ENCODE assay signal across 12 cellular contexts in the genomic region with DNA sequence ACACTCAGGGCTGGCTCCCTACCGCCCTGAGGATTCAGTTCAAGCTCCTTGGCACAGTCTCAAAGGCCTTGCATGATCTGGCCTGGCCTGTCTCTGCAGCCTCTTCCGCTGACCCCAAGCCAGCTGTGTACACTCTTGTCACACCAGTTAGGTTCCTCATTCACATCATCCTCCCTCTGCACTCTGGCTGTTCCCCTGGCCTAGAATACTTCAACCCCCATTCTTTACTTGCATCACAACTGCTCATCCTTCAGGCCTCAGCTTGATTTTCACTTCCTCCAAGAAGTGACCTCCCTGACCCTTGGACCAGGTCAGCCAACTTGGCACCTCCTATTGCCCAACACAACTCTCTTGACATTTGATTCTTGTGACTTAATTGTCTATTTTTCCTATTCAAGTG. TPM values are rescaled to one million over a fixed set of nuclear protein-coding genes. Genes with fewer than 3 reads are reported as not detected.
DNase-seq lines count a peak whose midpoint lies in the region; ATAC-seq and TF ChIP-seq lines count a peak whose summit lies in the region.
"Had no signal": no experiment of that assay in that cellular context is flagged by ENCODE, and none has a peak within 500 bp of the region (broad histone marks: within the 10 kb centered on the region; RNA-seq: fewer than 3 reads in every experiment).

No MANE protein-coding gene starts in this region.

- H3K27ac Mint-ChIP-seq in MCF 10A (ENCODE audit: low read depth, unreplicated experiment), result no peak overlapping the region

- H3K4me3 ChIP-seq in breast epithelium (no peak overlapping the region), upper lobe of right lung (no peak overlapping the region)
- H3K4me3 ChIP-seq: colonic mucosa had no signal

- no peak for TF ChIP-seq POLR2A in breast epithelium (IDR thresholded peaks at IDR 0.05)

- CTCF ChIA-PET in MCF 10A (lab: Yijun Ruan, JAX), result interaction anchor here (1.0 to 2.4 kb wide), 5 partner anchors 16 to 81 kb away, joined by 3 to 10 read pairs (median 3); partner anchors contain the start of genes HBEGF and PFDN1

- H3K27me3 ChIP-seq in breast epithelium (no peaks in the 10 kb centered on the region), upper lobe of right lung (no peaks in the 10 kb centered on the region)
- H3K27me3 ChIP-seq: colonic mucosa had no signal

- intact Hi-C loops in breast epithelium (cut with DNase I; ENCODE audit: low total_unique reads), result no loop called here
- intact Hi-C loops in MCF 10A (cut with micrococcal nuclease), result no loop called here
- intact Hi-C loops in upper lobe of right lung (cut with DNase I), result no loop called here

- peaks cover 14% of the 10 kb centered on the region for H3K4me1 Mint-ChIP-seq in MCF 10A (ENCODE audit: insufficient read depth, unreplicated experiment)

- peaks cover 0 to 25% of the 10 kb centered on the region in 2 donors for H3K4me1 ChIP-seq in breast epithelium
- peaks cover 53% of the 10 kb centered on the region for H3K4me1 ChIP-seq in upper lobe of right lung
- H3K4me1 ChIP-seq: colonic mucosa had no signal

- POLR2A ChIA-PET in MCF 10A (lab: Yijun Ruan, JAX), result interaction anchor here (1.0 to 2.7 kb wide), 3 partner anchors 10 to 25 kb away, joined by 3 to 14 read pairs (median 8); partner anchors contain the start of genes HBEGF and PFDN1

- BruUV-seq in MCF 10A (replicated peaks; lab: Mats Ljungman, UMichigan), result no TSS peak

- no peak overlapping the region for H3K4me3 Mint-ChIP-seq in MCF 10A (ENCODE audit: unreplicated experiment)

- DNase-seq in breast epithelium (ENCODE audit: low spot score in 2 of 2), result peak in 1 of 2 donors; percentile 32
- DNase-seq in MCF 10A (ENCODE audit: unreplicated experiment), result no peak
- DNase-seq in amygdala (lab: John Stamatoyannopoulos, UW), result peak in 32 of 56 donors; percentile 7 to 70 (median 26)
- DNase-seq in medulla oblongata (ENCODE audit: extremely low spot score), result peak; percentile 88
- peak; percentile 77 for DNase-seq in upper lobe of right lung
- DNase-seq in NCI-H524 (lab: John Stamatoyannopoulos, UW), result no peak
- DNase-seq in NCI-H146 (lab: John Stamatoyannopoulos, UW), result no peak
- no peak for DNase-seq in ecto neural progenitor cell (ENCODE audit: low spot score)
- DNase-seq: colonic mucosa, EL had no signal

- H3K36me3 ChIP-seq in breast epithelium (no peaks in the 10 kb centered on the region), upper lobe of right lung (no peaks in the 10 kb centered on the region)
- H3K36me3 ChIP-seq: colonic mucosa had no signal

- no peaks in the 10 kb centered on the region for H3K27me3 Mint-ChIP-seq in MCF 10A (ENCODE audit: insufficient read depth, unreplicated experiment)

- TF ChIP-seq CTCF in breast epithelium (IDR thresholded peaks at IDR 0.05), result no peak
- no peak for TF ChIP-seq CTCF in MCF 10A (IDR thresholded peaks at IDR 0.05; ENCODE audit: unreplicated experiment)
- no peak for TF ChIP-seq CTCF in upper lobe of right lung (IDR thresholded peaks at IDR 0.05)

- H3K9me3 ChIP-seq in breast epithelium (no peaks in the 10 kb centered on the region), upper lobe of right lung (no peaks in the 10 kb centered on the region)
- H3K9me3 ChIP-seq: colonic mucosa had no signal

- peak overlapping the region; percentile 87 to 96 for H3K27ac ChIP-seq in breast epithelium
- no peak overlapping the region for H3K27ac ChIP-seq in upper lobe of right lung
- H3K27ac ChIP-seq: 22Rv1, colonic mucosa had no signal

- ATAC-seq in upper lobe of right lung, result peak; percentile 87

- H3K36me3 Mint-ChIP-seq in MCF 10A (ENCODE audit: insufficient read depth, unreplicated experiment), result no peaks in the 10 kb centered on the region

- no peaks in the 10 kb centered on the region for H3K9me3 Mint-ChIP-seq in MCF 10A (ENCODE audit: unreplicated experiment)

RNA-seq across cellular contexts. Expression of gene PFDN1, which starts 18.9 kb away (rescaled TPM):
- total RNA-seq in breast epithelium (10 to 100 TPM; 72.2 to 93.4 (median 86.3) TPM), MCF 10A (2022) (94.7 and 102 TPM in 2 replicates), upper lobe of right lung (54.0 TPM)

RNA-seq across cellular contexts. Expression of gene HBEGF, which starts 24.6 kb away (rescaled TPM):
- 10 to 100 TPM in 2 of 3 donors, 1 to 10 TPM in 1; 4.3 to 22.9 (median 13.5) TPM for total RNA-seq in breast epithelium
- 20.6 and 55.7 TPM in 2 replicates for total RNA-seq in MCF 10A (2022)
- total RNA-seq in upper lobe of right lung, result 44.3 TPM

RNA-seq across cellular contexts. Expression of gene SLC4A9, which starts 38.2 kb away (rescaled TPM):
- total RNA-seq in breast epithelium (not detected), MCF 10A (2022) (0.37 TPM in 1 of 2 replicates, not detected in the other), upper lobe of right lung (0.23 TPM)
- total RNA-seq: LHCN-M2 had no signal

Comparison
In these comparisons a context has a peak if more than half of its experiments do, and no peak if none do; other contexts are left out.
1. DNase-seq: peak in amygdala (32 of 56), medulla oblongata (single experiment) and upper lobe of right lung (single experiment); none in MCF 10A (single experiment), NCI-H524 (0 of 2), NCI-H146 (single experiment) and ecto neural progenitor cell (single experiment).